Comparison of ENCODE assay signal across 9 cellular contexts in the genomic region with DNA sequence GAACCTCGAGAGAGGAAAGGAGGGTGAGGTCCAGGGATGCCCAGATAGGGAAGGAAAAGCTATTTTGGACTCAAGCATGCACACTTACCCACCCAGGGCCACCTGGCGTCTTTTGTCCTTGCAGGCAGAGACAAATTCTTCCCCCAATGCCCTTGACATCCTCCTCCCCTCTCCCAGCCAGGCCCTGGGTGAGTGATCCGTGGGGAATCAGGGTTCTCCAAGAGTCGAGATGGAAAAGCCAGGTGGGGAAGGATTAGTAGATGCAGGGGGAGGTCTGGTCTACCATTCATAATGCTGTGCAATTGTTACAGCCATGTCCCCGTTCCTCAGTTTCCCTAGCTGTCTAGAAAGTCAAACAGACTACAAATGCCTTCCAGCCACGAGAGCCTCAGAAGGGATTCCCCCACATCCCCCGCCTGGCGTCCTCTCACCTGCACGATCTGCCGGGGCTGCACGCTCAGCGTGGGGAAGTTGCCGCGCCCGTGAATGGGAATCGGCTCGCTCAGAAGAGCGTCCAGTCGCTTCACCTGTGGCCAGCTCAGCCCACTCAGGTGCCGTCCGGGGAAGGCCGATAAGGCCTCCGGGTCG. TPM values are rescaled to one million over a fixed set of nuclear protein-coding genes. Genes with fewer than 3 reads are reported as not detected.
DNase-seq lines count a peak whose midpoint lies in the region; ATAC-seq, FAIRE-seq and TF ChIP-seq lines count a peak whose summit lies in the region.
"Had no signal": no experiment of that assay in that cellular context is flagged by ENCODE, and none has a peak within 500 bp of the region (broad histone marks: within the 10 kb centered on the region; RNA-seq: fewer than 3 reads in every experiment).

No MANE protein-coding gene starts in this region.

- POLR2A ChIA-PET in K562 (lab: Yijun Ruan, JAX): interaction anchor here (1.3 kb wide), 3 partner anchors 9 to 143 kb away, joined by 3 to 8 read pairs (median 7); partner anchors contain the start of gene SLC9A1

- intact Hi-C loops in K562 (cut with micrococcal nuclease): no loop called here
- intact Hi-C loops in stomach (cut with DNase I; ENCODE audit: low total_unique reads): no loop called here

- TF ChIP-seq EP300 in K562 (IDR thresholded peaks at IDR 0.05; ENCODE audit: low read length) (no peak), stomach (IDR thresholded peaks at IDR 0.05) (no peak)

- H3K4me1 ChIP-seq in K562 (replicated peaks in 1 of 2; ENCODE audit: control insufficient read depth in 2 of 2, insufficient read depth in 2 of 2, low read length in 2 of 2): peaks cover 36 to 46% of the 10 kb centered on the region in 2 experiments; a peak in 4 of 5 replicates
- peaks cover 38% of the 10 kb centered on the region for H3K4me1 ChIP-seq in keratinocyte (ENCODE audit: control insufficient read depth, extremely low read depth, insufficient read depth, low read length)
- H3K4me1 ChIP-seq in stomach: peaks cover 52 to 64% (median 56%) of the 10 kb centered on the region in 4 donors

- in situ Hi-C loops in K562 (cut with MboI): no loop called here

- BruUV-seq in K562 (replicated peaks; lab: Mats Ljungman, UMichigan): TSS peak; percentile 50

- peak overlapping the region; percentile 23 for H3K4me3 ChIP-seq in K562
- H3K4me3 ChIP-seq in keratinocyte (ENCODE audit: control insufficient read depth in 2 of 3, extremely low read depth in 1 of 3, insufficient read depth in 2 of 3, low read depth in 1 of 3, low read length in 3 of 3): peak overlapping the region; percentile 69 to 91 (median 80)
- H3K4me3 ChIP-seq in stomach: peak overlapping the region; percentile 48 to 56 (median 53)

- dilution Hi-C loops in keratinocyte (cut with MboI; ENCODE audit: extremely low pct_ligation_motif_present, low sequenced_read_pairs): no loop called here

- H3K36me3 ChIP-seq in K562 (ENCODE audit: control insufficient read depth, insufficient read depth, low read length) (no peaks in the 10 kb centered on the region), keratinocyte (ENCODE audit: control insufficient read depth in 2 of 2, extremely low read depth in 1 of 2, insufficient read depth in 2 of 2, low read length in 2 of 2) (peaks cover 0 to 14% of the 10 kb centered on the region in 2 experiments), stomach (no peaks in the 10 kb centered on the region)

- peak overlapping the region; percentile 83 for H2AFZ ChIP-seq in K562 (ENCODE audit: low read depth, low read length)
- H2AFZ ChIP-seq in keratinocyte (ENCODE audit: control insufficient read depth, low read length): no peak overlapping the region

- H3K79me2 ChIP-seq in K562 (ENCODE audit: control insufficient read depth, insufficient read depth, low read length) (no peaks in the 10 kb centered on the region), keratinocyte (ENCODE audit: control insufficient read depth, insufficient read depth, low read length) (peaks cover 49% of the 10 kb centered on the region)

- no peak for TF ChIP-seq RAD21 in K562 (CRISPR knock-in tag; conservative IDR thresholded peaks at IDR 0.05 in 1 of 2, IDR thresholded peaks at IDR 0.05 in 1 of 2)

- H3K27ac ChIP-seq in K562 (ENCODE audit: extremely low read depth, low read depth, low read length): no peak overlapping the region
- peak overlapping the region; percentile 92 for H3K27ac ChIP-seq in keratinocyte (ENCODE audit: control insufficient read depth, insufficient read depth, low read length)
- peak overlapping the region; percentile 55 to 88 (median 86) for H3K27ac ChIP-seq in stomach

- H3K4me2 ChIP-seq in K562 (ENCODE audit: insufficient read depth, low read length): peak overlapping the region; percentile 72; the same call in 1 of the 2 replicates
- H3K4me2 ChIP-seq in keratinocyte (ENCODE audit: control insufficient read depth, extremely low read depth, insufficient read depth, low read depth, low read length): peak overlapping the region; percentile 100

- DNase-seq in NCI-H748 (lab: John Stamatoyannopoulos, UW; ENCODE audit: unreplicated experiment) (peak; percentile 34), NCI-H748 treated with DMSO at 0.1 percent for 48 hours (lab: John Stamatoyannopoulos, UW) (no peak), K562 (ENCODE audit: extremely low read depth in 1 of 4, low spot score in 3 of 4) (no peak), keratinocyte (ENCODE audit: low read depth, low spot score) (no peak), stomach (no peak), left lobe of liver (ENCODE audit: low spot score) (no peak), NCI-H1092 (lab: John Stamatoyannopoulos, UW) (no peak), NCI-H345 treated with DMSO at 0.1 percent for 48 hours (lab: John Stamatoyannopoulos, UW; ENCODE audit: unreplicated experiment) (no peak)

- TF ChIP-seq CTCF in K562 (IDR thresholded peaks at IDR 0.05 in 2 of 3, conservative IDR thresholded peaks at IDR 0.05 in 1 of 3; ENCODE audit: insufficient read depth in 2 of 3, low read depth in 1 of 3, low read length in 3 of 3) (no peak), keratinocyte (optimal IDR thresholded peaks at IDR 0.05 in 1 of 3, IDR thresholded peaks at IDR 0.05 in 1 of 3, conservative IDR thresholded peaks at IDR 0.05 in 1 of 3; ENCODE audit: extremely low read depth in 1 of 3, insufficient read depth in 2 of 3, low read length in 3 of 3) (no peak), stomach (IDR thresholded peaks at IDR 0.05) (no peak)

- no peak for FAIRE-seq in K562 (lab: Jason Lieb, UNC)
- FAIRE-seq in keratinocyte (lab: Jason Lieb, UNC): peak; percentile 5

- peak overlapping the region in 1 of 2 experiments; percentile 89; a peak in 2 of 4 replicates for H3K9ac ChIP-seq in K562 (ENCODE audit: insufficient read depth in 1 of 2, low read depth in 2 of 2, low read length in 2 of 2)
- H3K9ac ChIP-seq in keratinocyte (ENCODE audit: control insufficient read depth, extremely low read depth, insufficient read depth, low read length): peak overlapping the region; percentile 89

- 42% methylated on average over 23 of the region's 24 CpGs for WGBS in K562 (ENCODE audit: insufficient coverage, low coverage, missing lambda C conversion rate)
- 19 to 29% (median 27%) methylated on average over 20 to 24 of the region's 24 CpGs for WGBS in stomach, 5 donors

- H3K9me3 ChIP-seq in K562 (replicated peaks; ENCODE audit: control insufficient read depth, insufficient read depth, low read depth, low read length): no peaks in the 10 kb centered on the region
- no peaks in the 10 kb centered on the region for H3K9me3 ChIP-seq in keratinocyte (ENCODE audit: control insufficient read depth, low read depth, low read length)
- no peaks in the 10 kb centered on the region for H3K9me3 ChIP-seq in stomach

- H3K9me1 ChIP-seq in K562 (ENCODE audit: control insufficient read depth, insufficient read depth, low read length) (peaks cover 5% of the 10 kb centered on the region), keratinocyte (ENCODE audit: control insufficient read depth, extremely low read depth, insufficient read depth, low read length) (peaks cover 7% of the 10 kb centered on the region)

- CTCF ChIA-PET in K562 (lab: Yijun Ruan, JAX; ENCODE audit: low intra/inter-chr PET ratio): no interaction called here

- peaks cover 7% of the 10 kb centered on the region; the same call in 1 of the 2 replicates for H4K20me1 ChIP-seq in K562 (replicated peaks; ENCODE audit: control insufficient read depth, insufficient read depth, low read length)
- H4K20me1 ChIP-seq in keratinocyte (ENCODE audit: control insufficient read depth, extremely low read depth, insufficient read depth, low read length): peaks cover 14% of the 10 kb centered on the region

- ATAC-seq in K562 (no peak), left lobe of liver (no peak)

- H3K27me3 ChIP-seq in K562 (ENCODE audit: control insufficient read depth in 2 of 2, insufficient read depth in 2 of 2, low read length in 2 of 2) (no peaks in the 10 kb centered on the region), keratinocyte (ENCODE audit: control insufficient read depth, extremely low read depth, insufficient read depth, low read length) (no peaks in the 10 kb centered on the region), stomach (peaks cover 0 to 5% (median 0%) of the 10 kb centered on the region in 3 donors)

- TF ChIP-seq POLR2A in K562 (conservative IDR thresholded peaks at IDR 0.05) (no peak), stomach (IDR thresholded peaks at IDR 0.05) (no peak)

RNA-seq across cellular contexts. Expression of gene TENT5B, which starts 0.6 kb away (rescaled TPM):
- 0.62 and 1.6 TPM in 2 replicates for total RNA-seq in K562 (2011; cell fraction: chromatin; rRNA removed; ENCODE audit: low replicate concordance)
- total RNA-seq in K562 (2011; cell fraction: nucleolus; rRNA removed): 1.7 and 2.0 TPM in 2 replicates
- total RNA-seq in K562 (2011; cell fraction: nucleoplasm; rRNA removed): 1.1 and 1.4 TPM in 2 replicates
- total RNA-seq in K562 (2014; rRNA removed): 1.3 and 2.9 TPM in 2 replicates
- total RNA-seq in K562 (2014; rRNA removed; fragmentation: Illumina TruSeq; extraction: Trizol): 0.25 and 0.29 TPM in 2 replicates
- total RNA-seq in K562 (2015; rRNA removed; fragmentation: Illumina TruSeq; extraction: Trizol): 0.60 and 0.83 TPM in 2 replicates
- 1.6 and 1.7 TPM in 2 replicates for total RNA-seq in K562 (2021)
- 0.39 and 0.61 TPM in 2 replicates for polyA plus RNA-seq in K562 (2011; rRNA removed)
- polyA plus RNA-seq in K562 (2011; cell fraction: cytosol; rRNA removed): 0.77 and 0.98 TPM in 2 replicates
- 0.44 and 0.67 TPM in 2 replicates for polyA plus RNA-seq in K562 (2011; cell fraction: nucleus; rRNA removed)
- polyA plus RNA-seq in K562 (2012): 0.77 and 0.80 TPM in 2 replicates
- polyA plus RNA-seq in K562 (2014; fragmentation: Illumina TruSeq; extraction: Trizol): 0.48 and 0.54 TPM in 2 replicates
- polyA plus RNA-seq in K562 (2014; fragmentation: Nextera tagmentation; extraction: Ambion mirVana): under 1 TPM in 1 of 2 experiments, not detected in 1; 0.07 TPM
- polyA plus RNA-seq in K562 (2014; rRNA removed): 0.93 TPM in 2 replicates
- 0.42 and 0.84 TPM in 2 replicates for polyA minus RNA-seq in K562 (2011; rRNA and poly(A)+ RNA removed)
- 0.48 and 1.1 TPM in 2 replicates for polyA minus RNA-seq in K562 (2011; cell fraction: cytosol; rRNA and poly(A)+ RNA removed)
- 0.81 and 1.2 TPM in 2 replicates for polyA minus RNA-seq in K562 (2011; cell fraction: nucleus; rRNA and poly(A)+ RNA removed)
- 26.5 to 50.8 TPM (median 36.6 TPM) in 3 replicates for polyA plus RNA-seq in keratinocyte
- 130 TPM for polyA plus RNA-seq in keratinocyte (2011; ENCODE audit: low read depth)
- 21.2 and 35.6 TPM in 2 replicates for polyA plus RNA-seq in keratinocyte (2011; cell fraction: cytosol; rRNA removed)
- 37.2 and 51.5 TPM in 2 replicates for polyA plus RNA-seq in keratinocyte (2011; cell fraction: nucleus; rRNA removed)
- polyA plus RNA-seq in keratinocyte (2012; ENCODE audit: low replicate concordance): 37.8 and 126 TPM in 2 replicates
- 43.5 to 79.5 TPM (median 49.6 TPM) in 3 replicates for polyA minus RNA-seq in keratinocyte
- 95.7 TPM for polyA minus RNA-seq in keratinocyte (2011; cell fraction: cytosol; rRNA and poly(A)+ RNA removed)
- 69.9 and 70.8 TPM in 2 replicates for polyA minus RNA-seq in keratinocyte (2011; cell fraction: nucleus; rRNA and poly(A)+ RNA removed)
- 10 to 100 TPM in 2 of 5 donors, 1 to 10 TPM in 3; 1.8 to 33.0 (median 5.5) TPM for total RNA-seq in stomach
- polyA plus RNA-seq in stomach: 10 to 100 TPM in 1 of 3 donors, 1 to 10 TPM in 2; 1.7 to 27.5 (median 3.9) TPM
- 0.13 TPM for total RNA-seq in left lobe of liver
- total RNA-seq: activated T-helper 2 cell treated with anti-CD3 and anti-CD28 coated beads, Interferon-gamma antibody, Interleukin-2, Interleukin-4, amounts not matched to agents 10 μg/mL and 5 μg/mL and 100 μg/mL, durations not matched to agents 14 hours and 24 hours and 36 hours had no signal

RNA-seq across cellular contexts. Expression of gene TRNP1, which starts 18.6 kb away (rescaled TPM):
- total RNA-seq in K562 (2011; cell fraction: chromatin; rRNA removed; ENCODE audit: low replicate concordance): 0.90 and 1.7 TPM in 2 replicates
- total RNA-seq in K562 (2011; cell fraction: nucleolus; rRNA removed): 1.3 and 1.8 TPM in 2 replicates
- 1.3 TPM in 2 replicates for total RNA-seq in K562 (2011; cell fraction: nucleoplasm; rRNA removed)
- 1.1 and 1.2 TPM in 2 replicates for total RNA-seq in K562 (2014; rRNA removed)
- 0.73 and 0.95 TPM in 2 replicates for total RNA-seq in K562 (2014; rRNA removed; fragmentation: Illumina TruSeq; extraction: Trizol)
- total RNA-seq in K562 (2015; rRNA removed; fragmentation: Illumina TruSeq; extraction: Trizol): 0.26 and 0.47 TPM in 2 replicates
- 0.95 and 2.3 TPM in 2 replicates for total RNA-seq in K562 (2021)
- polyA plus RNA-seq in K562 (2011; rRNA removed): 0.98 and 1.9 TPM in 2 replicates
- polyA plus RNA-seq in K562 (2011; cell fraction: cytosol; rRNA removed): 1.7 and 2.1 TPM in 2 replicates
- polyA plus RNA-seq in K562 (2011; cell fraction: nucleus; rRNA removed): 1.1 and 1.7 TPM in 2 replicates
- polyA plus RNA-seq in K562 (2012): 0.29 and 0.94 TPM in 2 replicates
- polyA plus RNA-seq in K562 (2014; fragmentation: Illumina TruSeq; extraction: Trizol): 0.98 and 1.4 TPM in 2 replicates
- under 1 TPM; 0.03 to 0.14 TPM for polyA plus RNA-seq in K562 (2014; fragmentation: Nextera tagmentation; extraction: Ambion mirVana)
- 0.97 and 1.3 TPM in 2 replicates for polyA plus RNA-seq in K562 (2014; rRNA removed)
- 0.32 and 0.90 TPM in 2 replicates for polyA minus RNA-seq in K562 (2011; rRNA and poly(A)+ RNA removed)
- polyA minus RNA-seq in K562 (2011; cell fraction: cytosol; rRNA and poly(A)+ RNA removed): 0.38 TPM in 1 of 2 replicates, not detected in the other
- 0.81 and 1.1 TPM in 2 replicates for polyA minus RNA-seq in K562 (2011; cell fraction: nucleus; rRNA and poly(A)+ RNA removed)
- 130 to 166 TPM (median 164 TPM) in 3 replicates for polyA plus RNA-seq in keratinocyte
- polyA plus RNA-seq in keratinocyte (2011; ENCODE audit: low read depth): 33.9 TPM
- polyA plus RNA-seq in keratinocyte (2011; cell fraction: cytosol; rRNA removed): 107 and 141 TPM in 2 replicates
- 81.1 and 105 TPM in 2 replicates for polyA plus RNA-seq in keratinocyte (2011; cell fraction: nucleus; rRNA removed)
- 81.0 and 94.3 TPM in 2 replicates for polyA plus RNA-seq in keratinocyte (2012; ENCODE audit: low replicate concordance)
- polyA minus RNA-seq in keratinocyte: 40.7 to 76.9 TPM (median 51.1 TPM) in 3 replicates
- polyA minus RNA-seq in keratinocyte (2011; cell fraction: cytosol; rRNA and poly(A)+ RNA removed): 121 TPM
- 31.7 and 43.4 TPM in 2 replicates for polyA minus RNA-seq in keratinocyte (2011; cell fraction: nucleus; rRNA and poly(A)+ RNA removed)
- total RNA-seq in stomach: 100 to 1,000 TPM in 1 of 5 donors, 10 to 100 TPM in 3, 1 to 10 TPM in 1; 1.7 to 188 (median 40.0) TPM
- 100 to 1,000 TPM; 121 to 216 (median 183) TPM for polyA plus RNA-seq in stomach
- total RNA-seq in left lobe of liver: 2.8 TPM

RNA-seq across cellular contexts. Expression of gene KDF1, which starts 51.8 kb away (rescaled TPM):
- total RNA-seq in K562 (2011; cell fraction: chromatin; rRNA removed; ENCODE audit: low replicate concordance): 1.2 and 3.2 TPM in 2 replicates
- total RNA-seq in K562 (2011; cell fraction: nucleolus; rRNA removed): 2.0 and 2.1 TPM in 2 replicates
- 1.5 and 1.8 TPM in 2 replicates for total RNA-seq in K562 (2011; cell fraction: nucleoplasm; rRNA removed)
- total RNA-seq in K562 (2014; rRNA removed) (0.73 and 2.6 TPM in 2 replicates), K562 (2014; rRNA removed; fragmentation: Illumina TruSeq; extraction: Trizol) (0.62 and 0.73 TPM in 2 replicates), K562 (2015; rRNA removed; fragmentation: Illumina TruSeq; extraction: Trizol) (0.53 and 0.83 TPM in 2 replicates), K562 (2021) (1.9 and 2.4 TPM in 2 replicates), stomach (10 to 100 TPM in 2 of 5 donors, 1 to 10 TPM in 3; 2.9 to 21.6 (median 7.1) TPM), left lobe of liver (2.9 TPM)
- polyA plus RNA-seq in K562 (2011; rRNA removed) (1.4 and 4.8 TPM in 2 replicates), K562 (2014; fragmentation: Illumina TruSeq; extraction: Trizol) (1.3 and 1.9 TPM in 2 replicates), K562 (2014; fragmentation: Nextera tagmentation; extraction: Ambion mirVana) (under 1 TPM; 0.38 to 0.48 TPM), K562 (2014; rRNA removed) (1.0 and 1.3 TPM in 2 replicates), keratinocyte (13.8 to 21.3 TPM (median 16.1 TPM) in 3 replicates), stomach (10 to 100 TPM; 13.6 to 15.3 (median 14.5) TPM)
- polyA plus RNA-seq in K562 (2011; cell fraction: cytosol; rRNA removed): 4.7 and 4.9 TPM in 2 replicates
- 3.2 and 3.7 TPM in 2 replicates for polyA plus RNA-seq in K562 (2011; cell fraction: nucleus; rRNA removed)
- polyA plus RNA-seq in K562 (2012): 1.2 and 3.1 TPM in 2 replicates
- polyA minus RNA-seq in K562 (2011; rRNA and poly(A)+ RNA removed): 2.2 and 4.5 TPM in 2 replicates
- 2.3 and 3.9 TPM in 2 replicates for polyA minus RNA-seq in K562 (2011; cell fraction: cytosol; rRNA and poly(A)+ RNA removed)
- 0.81 and 1.4 TPM in 2 replicates for polyA minus RNA-seq in K562 (2011; cell fraction: nucleus; rRNA and poly(A)+ RNA removed)
- 3.1 TPM for polyA plus RNA-seq in keratinocyte (2011; ENCODE audit: low read depth)
- 19.3 and 28.3 TPM in 2 replicates for polyA plus RNA-seq in keratinocyte (2011; cell fraction: cytosol; rRNA removed)
- 16.9 and 24.1 TPM in 2 replicates for polyA plus RNA-seq in keratinocyte (2011; cell fraction: nucleus; rRNA removed)
- 16.6 and 21.5 TPM in 2 replicates for polyA plus RNA-seq in keratinocyte (2012; ENCODE audit: low replicate concordance)
- 23.5 to 55.7 TPM (median 25.5 TPM) in 3 replicates for polyA minus RNA-seq in keratinocyte
- polyA minus RNA-seq in keratinocyte (2011; cell fraction: cytosol; rRNA and poly(A)+ RNA removed): 33.6 TPM
- polyA minus RNA-seq in keratinocyte (2011; cell fraction: nucleus; rRNA and poly(A)+ RNA removed): 9.9 and 12.5 TPM in 2 replicates
- total RNA-seq: activated T-helper 2 cell treated with anti-CD3 and anti-CD28 coated beads, Interferon-gamma antibody, Interleukin-2, Interleukin-4, amounts not matched to agents 10 μg/mL and 5 μg/mL and 100 μg/mL, durations not matched to agents 14 hours and 24 hours and 36 hours had no signal

Comparison
In these comparisons a context has a peak if more than half of its experiments do, and no peak if none do; other contexts are left out.
1. H3K4me3 ChIP-seq: peak in every context shown above with its lines; median percentile 80 in keratinocyte; 53 in stomach; 23 in K562.